19 cellular contexts compared by ENCODE assay signal in genomic region chr1:101140041-101140718, GRCh38.
"Had no signal": no experiment of that assay in that cellular context is flagged by ENCODE, and none has a peak within 500 bp of the region (broad histone marks: within the 10 kb centered on the region; RNA-seq: fewer than 3 reads in every experiment).

No MANE protein-coding gene starts in this region.

- H3K36me3 ChIP-seq: breast epithelium, right atrium auricular region, tibial nerve had no signal

- H3K27me3 ChIP-seq: breast epithelium, right atrium auricular region, tibial nerve had no signal

- H3K9me3 ChIP-seq: breast epithelium, mucosa of descending colon, right atrium auricular region, tibial nerve had no signal

- H3K27ac ChIP-seq: breast epithelium, right atrium auricular region, tibial nerve had no signal

- H3K4me1 ChIP-seq: breast epithelium had no signal

- DNase-seq: activated CD4-positive, alpha-beta memory T cell treated with anti-CD3 and anti-CD28 coated beads, Interleukin-2, amount 10 ng/mL, durations not matched to agents 7 days and 5 days; activated CD4-positive, alpha-beta T cell treated with anti-CD3 and anti-CD28 coated beads for 1 hour; activated CD8-positive, alpha-beta memory T cell treated with anti-CD3 and anti-CD28 coated beads, Interleukin-2, amount 50 U/mL, for 48 hours; aorta; endodermal cell; foreskin fibroblast; immature natural killer cell; left cardiac atrium; mucosa of descending colon; natural killer cell; nucleus accumbens; small intestine had no signal

- H3K4me3 Mint-ChIP-seq: activated CD4-positive, alpha-beta memory T cell treated with anti-CD3 and anti-CD28 coated beads, Interleukin-2, amount 10 ng/mL, durations not matched to agents 7 days and 5 days; endodermal cell; immature natural killer cell; natural killer cell; stimulated activated effector memory CD8-positive, alpha-beta T cell treated with anti-CD3 and anti-CD28 coated beads, Interleukin-12 subunit alpha, Interleukin-12 subunit beta, amount 100 ng/mL, for 72 hours; T-helper 1 cell treated with Interleukin-12 subunit alpha and Interleukin-12 subunit beta and Interleukin-4 antibody, amounts not matched to agents 30 μg/mL and 1 μg/mL, for 36 hours had no signal

- ATAC-seq: activated naive CD4-positive, alpha-beta T cell treated with anti-CD3 and anti-CD28 coated beads, Interleukin-2, amount 50 U/mL, for 72 hours; left cardiac atrium; mucosa of descending colon; natural killer cell; stimulated activated effector memory CD8-positive, alpha-beta T cell treated with anti-CD3 and anti-CD28 coated beads, Interleukin-12 subunit alpha, Interleukin-12 subunit beta, amount 100 ng/mL, for 72 hours had no signal

- H3K4me3 ChIP-seq: breast epithelium, lung, mucosa of descending colon, right atrium auricular region, tibial nerve had no signal

- H3K9me3 Mint-ChIP-seq: endodermal cell; immature natural killer cell; natural killer cell; stimulated activated effector memory CD8-positive, alpha-beta T cell treated with anti-CD3 and anti-CD28 coated beads, Interleukin-12 subunit alpha, Interleukin-12 subunit beta, amount 100 ng/mL, for 72 hours; T-helper 1 cell treated with Interleukin-12 subunit alpha and Interleukin-12 subunit beta and Interleukin-4 antibody, amounts not matched to agents 30 μg/mL and 1 μg/mL, for 36 hours had no signal

- H3K36me3 Mint-ChIP-seq: immature natural killer cell; natural killer cell; stimulated activated effector memory CD8-positive, alpha-beta T cell treated with anti-CD3 and anti-CD28 coated beads, Interleukin-12 subunit alpha, Interleukin-12 subunit beta, amount 100 ng/mL, for 72 hours had no signal

- H3K27ac Mint-ChIP-seq: activated CD4-positive, alpha-beta memory T cell treated with anti-CD3 and anti-CD28 coated beads, Interleukin-2, amount 10 ng/mL, durations not matched to agents 7 days and 5 days; activated naive CD4-positive, alpha-beta T cell treated with anti-CD3 and anti-CD28 coated beads, Interleukin-2, amount 50 U/mL, for 72 hours; endodermal cell; immature natural killer cell; natural killer cell; stimulated activated effector memory CD8-positive, alpha-beta T cell treated with anti-CD3 and anti-CD28 coated beads, Interleukin-12 subunit alpha, Interleukin-12 subunit beta, amount 100 ng/mL, for 72 hours; T-helper 1 cell treated with Interleukin-12 subunit alpha and Interleukin-12 subunit beta and Interleukin-4 antibody, amounts not matched to agents 30 μg/mL and 1 μg/mL, for 36 hours had no signal

- H3K27me3 Mint-ChIP-seq: activated CD4-positive, alpha-beta memory T cell treated with anti-CD3 and anti-CD28 coated beads, Interleukin-2, amount 10 ng/mL, durations not matched to agents 7 days and 5 days had no signal
